ENCODE assay signal across 9 cellular contexts in genomic region chr6:88725111-88725711, GRCh38.
A peak's percentile ranks its signal among the peaks of the same experiment; 100 is the strongest.
DNase-seq lines count a peak whose midpoint lies in the region; ATAC-seq, FAIRE-seq and TF ChIP-seq lines count a peak whose summit lies in the region.
"Had no signal": no experiment of that assay in that cellular context is flagged by ENCODE, and none has a peak within 500 bp of the region (broad histone marks: within the 10 kb centered on the region; RNA-seq: fewer than 3 reads in every experiment).

No MANE protein-coding gene starts in this region.

- TF ChIP-seq CTCF in suprapubic skin (IDR thresholded peaks at IDR 0.05) = no peak
- no peak for TF ChIP-seq CTCF in pancreas (IDR thresholded peaks at IDR 0.05)

- H3K9me3 ChIP-seq in suprapubic skin = no peaks in the 10 kb centered on the region
- H3K9me3 ChIP-seq in pancreas = no peaks in the 10 kb centered on the region

- H3K4me1 ChIP-seq in suprapubic skin (no peaks in the 10 kb centered on the region), pancreas (no peaks in the 10 kb centered on the region)

- H3K4me3 ChIP-seq in suprapubic skin = no peak overlapping the region
- H3K4me3 ChIP-seq in pancreas = no peak overlapping the region

- no peak for TF ChIP-seq POLR2A in suprapubic skin (IDR thresholded peaks at IDR 0.05)

- H3K36me3 ChIP-seq in suprapubic skin (no peaks in the 10 kb centered on the region), pancreas (no peaks in the 10 kb centered on the region)

- intact Hi-C loops in pancreas (cut with DNase I) = no loop called here

- no peak for FAIRE-seq in pancreas (lab: Jason Lieb, UNC)

- DNase-seq in stimulated activated naive CD4-positive, alpha-beta T cell treated with Interleukin-2 at 50 U/mL for 16 hours (lab: John Stamatoyannopoulos, UW) = peak; percentile 6
- no peak for DNase-seq in stimulated activated naive CD4-positive, alpha-beta T cell (lab: John Stamatoyannopoulos, UW)
- peak; percentile 3 for DNase-seq in activated T-helper 9 cell treated with anti-CD3 and anti-CD28 coated beads, Interleukin-2, amount 50 U/mL, for 16 hours (ENCODE audit: low read depth)
- DNase-seq in kidney tubule cell (ENCODE audit: low spot score) (peak; percentile 77), cerebellar cortex (ENCODE audit: low spot score) (no peak), suprapubic skin (ENCODE audit: low spot score in 2 of 2) (no peak), NCI-H146 treated with DMSO at 0.1 percent for 48 hours (lab: John Stamatoyannopoulos, UW; ENCODE audit: unreplicated experiment) (no peak), pancreas (no peak)
- DNase-seq: KBM-7 had no signal

- no peak for TF ChIP-seq EP300 in suprapubic skin (IDR thresholded peaks at IDR 0.05)

- ATAC-seq in pancreas = no peak

- 74% methylated on average over 11 of the region's 11 CpGs for WGBS in suprapubic skin
- 78 to 88% methylated on average over 11 of the region's 11 CpGs for WGBS in pancreas, 2 donors

- H3K27me3 ChIP-seq in suprapubic skin (no peaks in the 10 kb centered on the region), pancreas (no peaks in the 10 kb centered on the region)

- H3K27ac ChIP-seq in suprapubic skin = no peak overlapping the region
- no peak overlapping the region for H3K27ac ChIP-seq in pancreas

Comparison
In these comparisons a context has a peak if more than half of its experiments do, and no peak if none do; other contexts are left out.
1. DNase-seq: peak in stimulated activated naive CD4-positive, alpha-beta T cell treated with Interleukin-2 at 50 U/mL for 16 hours (single experiment), activated T-helper 9 cell treated with anti-CD3 and anti-CD28 coated beads, Interleukin-2, amount 50 U/mL, for 16 hours (single experiment) and kidney tubule cell (single experiment); none in stimulated activated naive CD4-positive, alpha-beta T cell (0 of 6), cerebellar cortex (single experiment), suprapubic skin (0 of 2), NCI-H146 treated with DMSO at 0.1 percent for 48 hours (single experiment) and pancreas (0 of 6).